ENCODE assay signal across 8 cellular contexts in genomic region chr19:3029070-3029923, GRCh38. TPM values are rescaled to one million over a fixed set of nuclear protein-coding genes. Genes with fewer than 3 reads are reported as not detected.
DNase-seq lines count a peak whose midpoint lies in the region; ATAC-seq and TF ChIP-seq lines count a peak whose summit lies in the region.

Gene TLE2 (minus strand): TSS chr19:3029280. CDS start chr19:3028904, 376 bp downstream.

- 0 to 4% methylated on average over 5 to 9 of the region's 85 CpGs for WGBS in esophagus squamous epithelium, 2 donors

- TF ChIP-seq POLR2A in esophagus squamous epithelium (IDR thresholded peaks at IDR 0.05): no peak

- H3K4me3 Mint-ChIP-seq in neural progenitor cell: peak within 1 kb of the TSS; percentile 70

- H3F3A ChIP-seq in neural progenitor cell (ENCODE audit: low read depth): peaks cover 13% of the 10 kb centered on the region

- H3K9me3 ChIP-seq in DND-41 (ENCODE audit: insufficient read depth, low read length, severe bottlenecking) (no peaks in the 10 kb centered on the region), esophagus squamous epithelium (no peaks in the 10 kb centered on the region), neural progenitor cell (ENCODE audit: low read depth) (no peaks in the 10 kb centered on the region)

- H3K36me3 ChIP-seq in DND-41 (ENCODE audit: insufficient read depth, low read length) (no peaks in the 10 kb centered on the region), esophagus squamous epithelium (no peaks in the 10 kb centered on the region), neural progenitor cell (no peaks in the 10 kb centered on the region)

- H3K9me3 Mint-ChIP-seq in neural progenitor cell: peaks cover 8% of the 10 kb centered on the region

- H2AFZ ChIP-seq in DND-41 (ENCODE audit: low read depth, low read length) (peak within 1 kb of the TSS; percentile 59), neural progenitor cell (replicated peaks) (no peak within 1 kb of the TSS)

- ATAC-seq in DND-41 (ENCODE audit: insufficient read depth, low read depth) (peak; percentile 50; the same call in 2 of the 3 replicates), HG03159 (IDR thresholded peaks at IDR 0.05; ENCODE audit: unreplicated experiment) (no peak), GM19395 (IDR thresholded peaks at IDR 0.05; ENCODE audit: unreplicated experiment) (no peak), HG03280 (IDR thresholded peaks at IDR 0.05; ENCODE audit: unreplicated experiment) (no peak)

- H3K4me1 ChIP-seq in DND-41 (ENCODE audit: insufficient read depth, low read length) (peaks cover 21% of the 10 kb centered on the region), esophagus squamous epithelium (peaks cover 6 to 30% (median 11%) of the 10 kb centered on the region in 3 donors), neural progenitor cell (peaks cover 25% of the 10 kb centered on the region)

- peak within 1 kb of the TSS; percentile 65 for H3K9ac ChIP-seq in DND-41 (ENCODE audit: low read depth, low read length)
- no peak within 1 kb of the TSS for H3K9ac ChIP-seq in neural progenitor cell

- no peaks in the 10 kb centered on the region for H4K20me1 ChIP-seq in DND-41 (ENCODE audit: insufficient read depth, low read length)
- peaks cover 26% of the 10 kb centered on the region for H4K20me1 ChIP-seq in neural progenitor cell (ENCODE audit: low read depth)

- H3K27me3 ChIP-seq in DND-41 (ENCODE audit: insufficient read depth, low read length, poor library complexity): peaks cover 27% of the 10 kb centered on the region
- H3K27me3 ChIP-seq in esophagus squamous epithelium: peaks cover 0 to 30% (median 0%) of the 10 kb centered on the region in 4 donors
- peaks cover 98% of the 10 kb centered on the region for H3K27me3 ChIP-seq in neural progenitor cell

- H3K4me2 ChIP-seq in DND-41 (ENCODE audit: insufficient read depth, low read length) (peak within 1 kb of the TSS; percentile 94), neural progenitor cell (peak within 1 kb of the TSS; percentile 80)

- H3K79me2 ChIP-seq in DND-41 (ENCODE audit: insufficient read depth, low read length) (no peaks in the 10 kb centered on the region), neural progenitor cell (ENCODE audit: low read depth) (no peaks in the 10 kb centered on the region)

- peaks cover 14% of the 10 kb centered on the region for H3K4me1 Mint-ChIP-seq in neural progenitor cell

- intact Hi-C loops in esophagus squamous epithelium (cut with DNase I): no loop called here

- peak within 1 kb of the TSS; percentile 50 to 70 for H3K4me3 ChIP-seq in DND-41 (ENCODE audit: low read depth in 1 of 2, low read length in 2 of 2)
- H3K4me3 ChIP-seq in esophagus squamous epithelium: peak within 1 kb of the TSS; percentile 48 to 69 (median 64)
- H3K4me3 ChIP-seq in neural progenitor cell: peak within 1 kb of the TSS; percentile 43

- no peak for DNase-seq in DND-41
- peak; percentile 42 for DNase-seq in RPMI8226
- no peak for DNase-seq in esophagus squamous epithelium (lab: John Stamatoyannopoulos, UW)
- peak; percentile 31 for DNase-seq in neural progenitor cell (ENCODE audit: low spot score)
- no peak for DNase-seq in stimulated activated CD4-positive, alpha-beta T cell treated with anti-CD3 and anti-CD28 coated beads, Interleukin-4, amount 100 ng/mL, for 24 hours

- H3K27ac Mint-ChIP-seq in neural progenitor cell: no peak within 1 kb of the TSS

- TF ChIP-seq CTCF in DND-41 (IDR thresholded peaks at IDR 0.05; ENCODE audit: borderline replicate concordance, extremely low read depth, low read length, poor library complexity, severe bottlenecking) (no peak), esophagus squamous epithelium (IDR thresholded peaks at IDR 0.05) (no peak), neural progenitor cell (IDR thresholded peaks at IDR 0.05) (no peak)

- H3K36me3 Mint-ChIP-seq in neural progenitor cell: no peaks in the 10 kb centered on the region

- H3K27ac ChIP-seq in DND-41 (ENCODE audit: low read length) (no peak within 1 kb of the TSS), esophagus squamous epithelium (peak within 1 kb of the TSS; percentile 59 to 71 (median 63)), neural progenitor cell (no peak within 1 kb of the TSS)

- H3K27me3 Mint-ChIP-seq in neural progenitor cell (ENCODE audit: insufficient read depth, low read depth): peaks cover 83% of the 10 kb centered on the region

RNA-seq across cellular contexts. Expression of gene TLE2, which starts in this region (rescaled TPM):
- total RNA-seq in esophagus squamous epithelium (10 to 100 TPM in 1 of 4 donors, 1 to 10 TPM in 3; 5.4 to 22.7 (median 7.6) TPM), neural progenitor cell (ENCODE audit: low replicate concordance) (1.1 TPM in 1 of 2 replicates, not detected in the other)

Comparison
In these comparisons a context has a peak if more than half of its experiments do, and no peak if none do; other contexts are left out.
1. DNase-seq: peak in RPMI8226 (single experiment) and neural progenitor cell (single experiment); none in DND-41 (single experiment), esophagus squamous epithelium (single experiment) and stimulated activated CD4-positive, alpha-beta T cell treated with anti-CD3 and anti-CD28 coated beads, Interleukin-4, amount 100 ng/mL, for 24 hours (single experiment).
2. H3K27ac ChIP-seq: peak in esophagus squamous epithelium (4 of 4); none in DND-41 (single experiment) and neural progenitor cell (single experiment).
3. Peak in every context shown above with its lines, with median percentiles within 50 percentile points of each other: H3K4me3 ChIP-seq.